ENCODE assay signal across 15 cellular contexts in the genomic region with DNA sequence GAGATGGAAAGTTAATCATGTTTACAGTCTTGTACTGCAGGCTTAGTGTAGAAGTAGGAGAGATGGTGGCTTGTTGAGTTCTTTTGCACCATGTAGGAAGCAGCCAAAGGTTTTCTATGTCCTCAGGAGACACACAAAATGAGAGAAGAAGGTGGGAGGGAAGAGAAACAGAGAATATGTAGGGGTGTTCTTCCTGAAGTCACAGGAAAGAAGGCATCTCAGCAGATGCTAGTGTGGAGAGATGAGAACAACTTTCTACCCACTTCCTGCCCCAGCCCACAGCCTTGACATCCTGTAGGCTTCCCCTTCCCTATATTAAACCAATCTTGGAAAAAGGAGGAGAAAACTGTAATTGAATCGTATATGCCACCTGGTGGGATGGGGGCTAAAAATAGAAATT.
A peak's percentile ranks its signal among the peaks of the same experiment; 100 is the strongest.
DNase-seq lines count a peak whose midpoint lies in the region; ATAC-seq lines count a peak whose summit lies in the region.
"Had no signal": no experiment of that assay in that cellular context is flagged by ENCODE, and none has a peak within 500 bp of the region (broad histone marks: within the 10 kb centered on the region; RNA-seq: fewer than 3 reads in every experiment).

No MANE protein-coding gene starts in this region.

- POLR2A ChIA-PET in activated CD4-positive, alpha-beta T cell treated with anti-CD3 and anti-CD28 coated beads for 36 hours (lab: Charles Lee), result no interaction called here

- ATAC-seq in activated CD4-positive, alpha-beta T cell treated with anti-CD3 and anti-CD28 coated beads for 36 hours, result peak; percentile 17
- ATAC-seq in GM21423 (IDR thresholded peaks at IDR 0.05; ENCODE audit: unreplicated experiment) (peak; percentile 66), HG03175 (IDR thresholded peaks at IDR 0.05; ENCODE audit: unreplicated experiment) (peak; percentile 49), naive B cell (ENCODE audit: low read depth in 2 of 2) (peak in 1 of 2 donors; percentile 20), HG03097 (IDR thresholded peaks at IDR 0.05; ENCODE audit: low FRiP score, unreplicated experiment) (no peak)
- ATAC-seq: activated CD4-positive, CD25-positive, alpha-beta regulatory T cell treated with anti-CD3 and anti-CD28 coated beads, Interleukin-2, amount 50 U/mL, for 24 hours; right cardiac atrium had no signal

- H3K4me1 Mint-ChIP-seq in activated CD4-positive, alpha-beta T cell treated with anti-CD3 and anti-CD28 coated beads for 36 hours, result peaks cover 37% of the 10 kb centered on the region
- peaks cover 18 to 47% (median 26%) of the 10 kb centered on the region in 3 donors for H3K4me1 Mint-ChIP-seq in naive B cell

- peaks cover 6% of the 10 kb centered on the region for H3K36me3 Mint-ChIP-seq in activated CD4-positive, alpha-beta T cell treated with anti-CD3 and anti-CD28 coated beads for 36 hours (ENCODE audit: low read depth)
- no peaks in the 10 kb centered on the region for H3K36me3 Mint-ChIP-seq in naive B cell

- intact Hi-C loops in activated CD4-positive, alpha-beta T cell treated with anti-CD3 and anti-CD28 coated beads for 36 hours (cut with DNase I, micrococcal nuclease), result loop anchor here (2.0 to 5.0 kb wide), 5 partner anchors 42 to 557 kb away; a partner anchor contains a TSS

- CTCF ChIA-PET in activated CD4-positive, alpha-beta T cell treated with anti-CD3 and anti-CD28 coated beads for 36 hours (lab: Charles Lee), result interaction anchor here (0.6 to 1.6 kb wide), 7 partner anchors 20 to 847 kb away, joined by 3 to 5 read pairs (median 4); no protein-coding TSS in a partner anchor

- no peak for DNase-seq in activated CD4-positive, alpha-beta T cell treated with anti-CD3 and anti-CD28 coated beads for 36 hours
- no peak for DNase-seq in activated CD4-positive, alpha-beta T cell treated with anti-CD3 and anti-CD28 coated beads for 1 hour
- no peak for DNase-seq in naive B cell
- DNase-seq in NK-92 (lab: John Stamatoyannopoulos, UW; ENCODE audit: unreplicated experiment), result no peak
- DNase-seq in COLO829 (ENCODE audit: low spot score), result no peak
- DNase-seq: anterior cingulate cortex, hippocampal formation, midbrain, NCI-H2227 treated with DMSO at 0.1 percent for 48 hours, right cardiac atrium, SHP77 treated with DMSO at 0.1 percent for 48 hours had no signal

- no peaks in the 10 kb centered on the region for H3K9me3 Mint-ChIP-seq in activated CD4-positive, alpha-beta T cell treated with anti-CD3 and anti-CD28 coated beads for 36 hours (ENCODE audit: low read depth)
- no peaks in the 10 kb centered on the region for H3K9me3 Mint-ChIP-seq in naive B cell

- H3K4me3 Mint-ChIP-seq in activated CD4-positive, alpha-beta T cell treated with anti-CD3 and anti-CD28 coated beads for 36 hours, result no peak overlapping the region
- H3K4me3 Mint-ChIP-seq in naive B cell, result peak overlapping the region in 5 of 8 donors; percentile 6 to 53 (median 14)

- peaks cover 8% of the 10 kb centered on the region for H3K27me3 Mint-ChIP-seq in activated CD4-positive, alpha-beta T cell treated with anti-CD3 and anti-CD28 coated beads for 36 hours
- H3K27me3 Mint-ChIP-seq in naive B cell, result peaks cover 0 to 3% (median 0%) of the 10 kb centered on the region in 3 donors

- peak overlapping the region; percentile 48 for H3K27ac Mint-ChIP-seq in activated CD4-positive, alpha-beta T cell treated with anti-CD3 and anti-CD28 coated beads for 36 hours
- peak overlapping the region in 2 of 6 donors; percentile 29 to 35 for H3K27ac Mint-ChIP-seq in naive B cell
